9 cellular contexts compared by ENCODE assay signal in genomic region chr4:5708829-5709680, GRCh38. TPM values are rescaled to one million over a fixed set of nuclear protein-coding genes. Genes with fewer than 3 reads are reported as not detected.
A peak's percentile ranks its signal among the peaks of the same experiment; 100 is the strongest.
DNase-seq lines count a peak whose midpoint lies in the region; ATAC-seq and TF ChIP-seq lines count a peak whose summit lies in the region.
"Had no signal": no experiment of that assay in that cellular context is flagged by ENCODE, and none has a peak within 500 bp of the region (broad histone marks: within the 10 kb centered on the region; RNA-seq: fewer than 3 reads in every experiment).

No MANE protein-coding gene starts in this region.

- H3K9ac ChIP-seq in parathyroid adenoma = no peak overlapping the region

- H3K4me3 Mint-ChIP-seq in CD8-positive, alpha-beta T cell = peak overlapping the region; percentile 26
- peak overlapping the region; percentile 57 for H3K4me3 Mint-ChIP-seq in glutamatergic neuron (ENCODE audit: unreplicated experiment)
- no peak overlapping the region for H3K4me3 Mint-ChIP-seq in activated T-helper 1 cell treated with anti-CD3 and anti-CD28 coated beads, Interleukin-12 subunit alpha, Interleukin-12 subunit beta, Interleukin-2, Interleukin-4 antibody, amounts not matched to agents 30 ng/mL and 10 ng/mL and 1 ng/mL, durations not matched to agents 14 hours and 24 hours and 36 hours
- no peak overlapping the region for H3K4me3 Mint-ChIP-seq in activated T-helper 17 cell treated with anti-CD3 and anti-CD28 coated beads, Interleukin-2, amount 50 U/mL, for 72 hours

- H2AFZ ChIP-seq in parathyroid adenoma = peak overlapping the region; percentile 91

- no peaks in the 10 kb centered on the region for H3K4me1 ChIP-seq in CD8-positive, alpha-beta T cell (ENCODE audit: insufficient read depth, low read length)
- H3K4me1 ChIP-seq in parathyroid adenoma = no peaks in the 10 kb centered on the region

- intact Hi-C loops in CD8-positive, alpha-beta T cell (cut with DNase I, micrococcal nuclease) = no loop called here
- intact Hi-C loops in activated T-helper 1 cell treated with anti-CD3 and anti-CD28 coated beads, Interleukin-12 subunit alpha, Interleukin-12 subunit beta, Interleukin-2, Interleukin-4 antibody, amounts not matched to agents 30 ng/mL and 10 ng/mL and 1 ng/mL, durations not matched to agents 14 hours and 24 hours and 36 hours (cut with micrococcal nuclease) = no loop called here

- H3K27me3 ChIP-seq in CD8-positive, alpha-beta T cell (ENCODE audit: insufficient read depth, low read length) = peaks cover 2% of the 10 kb centered on the region
- H3K27me3 ChIP-seq in parathyroid adenoma (ENCODE audit: control insufficient read depth, insufficient read depth, low read length) = no peaks in the 10 kb centered on the region

- no peak for TF ChIP-seq CTCF in CD8-positive, alpha-beta T cell (IDR thresholded peaks at IDR 0.05)
- TF ChIP-seq CTCF in VCaP (conservative IDR thresholded peaks at IDR 0.05) = no peak
- no peak for TF ChIP-seq CTCF in glutamatergic neuron (IDR thresholded peaks at IDR 0.05; ENCODE audit: partially characterized antibody, unreplicated experiment)
- no peak for TF ChIP-seq CTCF in parathyroid adenoma (IDR thresholded peaks at IDR 0.05)

- CTCF ChIA-PET in CD8-positive, alpha-beta T cell (lab: Charles Lee) = no interaction called here

- H3K9me3 ChIP-seq in CD8-positive, alpha-beta T cell (ENCODE audit: low read length) = no peaks in the 10 kb centered on the region
- H3K9me3 ChIP-seq in parathyroid adenoma (ENCODE audit: control insufficient read depth, low read length) = no peaks in the 10 kb centered on the region

- no peaks in the 10 kb centered on the region for H3K9me3 Mint-ChIP-seq in CD8-positive, alpha-beta T cell
- peaks cover 14% of the 10 kb centered on the region for H3K9me3 Mint-ChIP-seq in glutamatergic neuron (ENCODE audit: unreplicated experiment)
- H3K9me3 Mint-ChIP-seq in activated T-helper 1 cell treated with anti-CD3 and anti-CD28 coated beads, Interleukin-12 subunit alpha, Interleukin-12 subunit beta, Interleukin-2, Interleukin-4 antibody, amounts not matched to agents 30 ng/mL and 10 ng/mL and 1 ng/mL, durations not matched to agents 14 hours and 24 hours and 36 hours = peaks cover 5% of the 10 kb centered on the region
- H3K9me3 Mint-ChIP-seq in activated T-helper 17 cell treated with anti-CD3 and anti-CD28 coated beads, Interleukin-2, amount 50 U/mL, for 72 hours = peaks cover 6% of the 10 kb centered on the region

- peak overlapping the region; percentile 77 for H3K4me2 ChIP-seq in parathyroid adenoma (ENCODE audit: low read length)

- peaks cover 3% of the 10 kb centered on the region for H3K36me3 Mint-ChIP-seq in CD8-positive, alpha-beta T cell
- H3K36me3 Mint-ChIP-seq in glutamatergic neuron (ENCODE audit: unreplicated experiment) = peaks cover 8% of the 10 kb centered on the region
- peaks cover 1% of the 10 kb centered on the region for H3K36me3 Mint-ChIP-seq in activated T-helper 1 cell treated with anti-CD3 and anti-CD28 coated beads, Interleukin-12 subunit alpha, Interleukin-12 subunit beta, Interleukin-2, Interleukin-4 antibody, amounts not matched to agents 30 ng/mL and 10 ng/mL and 1 ng/mL, durations not matched to agents 14 hours and 24 hours and 36 hours (ENCODE audit: low read depth)
- no peaks in the 10 kb centered on the region for H3K36me3 Mint-ChIP-seq in activated T-helper 17 cell treated with anti-CD3 and anti-CD28 coated beads, Interleukin-2, amount 50 U/mL, for 72 hours (ENCODE audit: low read depth)

- H3K79me2 ChIP-seq in parathyroid adenoma = no peaks in the 10 kb centered on the region

- H3K27ac Mint-ChIP-seq in CD8-positive, alpha-beta T cell = no peak overlapping the region
- H3K27ac Mint-ChIP-seq in glutamatergic neuron (ENCODE audit: unreplicated experiment) = no peak overlapping the region
- no peak overlapping the region for H3K27ac Mint-ChIP-seq in activated T-helper 1 cell treated with anti-CD3 and anti-CD28 coated beads, Interleukin-12 subunit alpha, Interleukin-12 subunit beta, Interleukin-2, Interleukin-4 antibody, amounts not matched to agents 30 ng/mL and 10 ng/mL and 1 ng/mL, durations not matched to agents 14 hours and 24 hours and 36 hours
- H3K27ac Mint-ChIP-seq in activated T-helper 17 cell treated with anti-CD3 and anti-CD28 coated beads, Interleukin-2, amount 50 U/mL, for 72 hours = no peak overlapping the region

- no peak overlapping the region for H3K27ac ChIP-seq in CD8-positive, alpha-beta T cell (ENCODE audit: low read depth, low read length)
- peak overlapping the region; percentile 88 for H3K27ac ChIP-seq in VCaP
- no peak overlapping the region for H3K27ac ChIP-seq in parathyroid adenoma

- H3K4me3 ChIP-seq in CD8-positive, alpha-beta T cell (ENCODE audit: low read depth, low read length) = no peak overlapping the region
- peak overlapping the region; percentile 65 for H3K4me3 ChIP-seq in parathyroid adenoma (ENCODE audit: low read depth, low read length)

- POLR2A ChIA-PET in CD8-positive, alpha-beta T cell (lab: Charles Lee) = no interaction called here

- ATAC-seq in CD8-positive, alpha-beta T cell = no peak
- ATAC-seq in activated T-helper 17 cell treated with anti-CD3 and anti-CD28 coated beads, Interleukin-2, amount 50 U/mL, for 72 hours (replicated peaks) = no peak
- ATAC-seq in GM21619 (IDR thresholded peaks at IDR 0.05; ENCODE audit: unreplicated experiment) = no peak

- no peak for DNase-seq in CD8-positive, alpha-beta T cell
- DNase-seq in glutamatergic neuron = no peak
- no peak for DNase-seq in LoVo (ENCODE audit: low spot score)
- no peak for DNase-seq in activated T-helper 1 cell treated with anti-CD3 and anti-CD28 coated beads, Interleukin-12 subunit alpha, Interleukin-12 subunit beta, Interleukin-2, Interleukin-4 antibody, amounts not matched to agents 30 ng/mL and 10 ng/mL and 1 ng/mL, durations not matched to agents 14 hours and 24 hours and 36 hours (ENCODE audit: low spot score)
- DNase-seq: NCI-H446 treated with DMSO at 0.1 percent for 48 hours had no signal

- H3K27me3 Mint-ChIP-seq in CD8-positive, alpha-beta T cell (ENCODE audit: low read depth) = peaks cover 39% of the 10 kb centered on the region
- peaks cover 9% of the 10 kb centered on the region for H3K27me3 Mint-ChIP-seq in glutamatergic neuron (ENCODE audit: unreplicated experiment)
- H3K27me3 Mint-ChIP-seq in activated T-helper 1 cell treated with anti-CD3 and anti-CD28 coated beads, Interleukin-12 subunit alpha, Interleukin-12 subunit beta, Interleukin-2, Interleukin-4 antibody, amounts not matched to agents 30 ng/mL and 10 ng/mL and 1 ng/mL, durations not matched to agents 14 hours and 24 hours and 36 hours (ENCODE audit: insufficient read depth) = peaks cover 36% of the 10 kb centered on the region
- H3K27me3 Mint-ChIP-seq in activated T-helper 17 cell treated with anti-CD3 and anti-CD28 coated beads, Interleukin-2, amount 50 U/mL, for 72 hours = peaks cover 30% of the 10 kb centered on the region

- peaks cover 22% of the 10 kb centered on the region for H3K4me1 Mint-ChIP-seq in CD8-positive, alpha-beta T cell (ENCODE audit: low read depth)
- peaks cover 7% of the 10 kb centered on the region for H3K4me1 Mint-ChIP-seq in glutamatergic neuron (ENCODE audit: low read depth, unreplicated experiment)
- H3K4me1 Mint-ChIP-seq in activated T-helper 1 cell treated with anti-CD3 and anti-CD28 coated beads, Interleukin-12 subunit alpha, Interleukin-12 subunit beta, Interleukin-2, Interleukin-4 antibody, amounts not matched to agents 30 ng/mL and 10 ng/mL and 1 ng/mL, durations not matched to agents 14 hours and 24 hours and 36 hours (ENCODE audit: low read depth) = peaks cover 9% of the 10 kb centered on the region
- H3K4me1 Mint-ChIP-seq in activated T-helper 17 cell treated with anti-CD3 and anti-CD28 coated beads, Interleukin-2, amount 50 U/mL, for 72 hours = peaks cover 11% of the 10 kb centered on the region

- no peaks in the 10 kb centered on the region for H3K36me3 ChIP-seq in CD8-positive, alpha-beta T cell (ENCODE audit: insufficient read depth, low read length)
- H3K36me3 ChIP-seq in parathyroid adenoma (ENCODE audit: control insufficient read depth, insufficient read depth, low read length) = no peaks in the 10 kb centered on the region

RNA-seq across cellular contexts. Expression of gene EVC2, which starts 0.7 kb away (rescaled TPM):
- total RNA-seq in CD8-positive, alpha-beta T cell = 1 to 10 TPM; 1.2 to 1.4 TPM
- total RNA-seq in glutamatergic neuron (ENCODE audit: unreplicated experiment) = 2.3 TPM
- total RNA-seq in activated T-helper 1 cell treated with anti-CD3 and anti-CD28 coated beads, Interleukin-12 subunit alpha, Interleukin-12 subunit beta, Interleukin-2, Interleukin-4 antibody, amounts not matched to agents 30 ng/mL and 10 ng/mL and 1 ng/mL, durations not matched to agents 14 hours and 24 hours and 36 hours = 0.32 and 0.54 TPM in 2 replicates
- total RNA-seq in activated T-helper 17 cell treated with anti-CD3 and anti-CD28 coated beads, Interleukin-2, amount 50 U/mL, for 72 hours = 1 to 10 TPM; 4.0 to 6.2 TPM

RNA-seq across cellular contexts. Expression of gene EVC, which starts 1.9 kb away (rescaled TPM):
- total RNA-seq in CD8-positive, alpha-beta T cell = under 1 TPM; 0.42 to 0.90 TPM
- 6.7 TPM for total RNA-seq in glutamatergic neuron (ENCODE audit: unreplicated experiment)
- 1.5 and 1.9 TPM in 2 replicates for total RNA-seq in activated T-helper 1 cell treated with anti-CD3 and anti-CD28 coated beads, Interleukin-12 subunit alpha, Interleukin-12 subunit beta, Interleukin-2, Interleukin-4 antibody, amounts not matched to agents 30 ng/mL and 10 ng/mL and 1 ng/mL, durations not matched to agents 14 hours and 24 hours and 36 hours
- total RNA-seq in activated T-helper 17 cell treated with anti-CD3 and anti-CD28 coated beads, Interleukin-2, amount 50 U/mL, for 72 hours = 10 to 100 TPM in 1 of 2 donors, 1 to 10 TPM in 1; 7.8 to 10.5 TPM

Comparison
In these comparisons a context has a peak if more than half of its experiments do, and no peak if none do; other contexts are left out.
1. H3K4me3 Mint-ChIP-seq: peak in CD8-positive, alpha-beta T cell (single experiment) and glutamatergic neuron (single experiment); none in activated T-helper 1 cell treated with anti-CD3 and anti-CD28 coated beads, Interleukin-12 subunit alpha, Interleukin-12 subunit beta, Interleukin-2, Interleukin-4 antibody, amounts not matched to agents 30 ng/mL and 10 ng/mL and 1 ng/mL, durations not matched to agents 14 hours and 24 hours and 36 hours (single experiment) and activated T-helper 17 cell treated with anti-CD3 and anti-CD28 coated beads, Interleukin-2, amount 50 U/mL, for 72 hours (single experiment).